Comparison of ENCODE assay signal across 8 cellular contexts in the genomic region with DNA sequence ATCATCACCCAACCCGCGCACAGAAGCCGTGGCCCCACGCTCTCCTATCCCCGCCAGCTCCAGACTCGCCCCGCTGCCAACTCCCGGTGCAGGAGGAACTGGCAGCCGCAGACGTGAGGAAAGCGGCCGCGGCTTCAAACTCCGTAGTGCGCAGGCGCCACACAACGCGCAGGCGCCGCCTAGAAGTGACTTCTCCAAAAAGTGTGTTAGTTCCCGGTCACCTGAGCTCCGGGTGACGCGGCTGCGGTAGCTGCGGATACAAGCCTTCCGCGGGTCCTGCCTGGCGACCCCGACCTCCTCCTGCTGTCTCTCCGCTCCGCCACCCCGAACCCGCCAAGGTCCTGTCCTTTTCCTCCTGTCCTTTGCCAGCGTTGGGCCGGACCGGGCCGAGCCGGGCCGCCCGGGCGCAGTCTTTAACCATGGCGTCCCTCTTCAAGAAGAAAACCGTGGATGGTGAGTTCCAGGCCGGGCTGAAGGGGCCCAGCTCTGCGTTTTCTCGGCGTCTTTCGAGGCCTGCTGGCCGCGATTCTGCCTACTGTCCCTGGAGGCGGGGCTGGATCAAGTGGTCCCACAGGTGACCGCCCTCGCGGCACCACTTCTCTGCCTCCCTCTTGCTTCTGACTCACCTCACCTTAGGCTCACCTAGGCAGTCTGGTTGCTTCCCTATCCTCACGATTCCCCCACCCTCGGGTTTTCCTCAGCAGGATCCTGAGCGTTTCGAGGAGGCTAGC. TPM values are rescaled to one million over a fixed set of nuclear protein-coding genes. Genes with fewer than 3 reads are reported as not detected.
A peak's percentile ranks its signal among the peaks of the same experiment; 100 is the strongest.
DNase-seq lines count a peak whose midpoint lies in the region; ATAC-seq and TF ChIP-seq lines count a peak whose summit lies in the region.

A gene with protein sequence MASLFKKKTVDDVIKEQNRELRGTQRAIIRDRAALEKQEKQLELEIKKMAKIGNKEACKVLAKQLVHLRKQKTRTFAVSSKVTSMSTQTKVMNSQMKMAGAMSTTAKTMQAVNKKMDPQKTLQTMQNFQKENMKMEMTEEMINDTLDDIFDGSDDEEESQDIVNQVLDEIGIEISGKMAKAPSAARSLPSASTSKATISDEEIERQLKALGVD (plus strand): TSS at position 206 of the 731 bp plus-strand sequence. CDS start 214 bp downstream, at position 420.

- H3K4me2 ChIP-seq in GM23338, result peak within 1 kb of the TSS; percentile 78

- WGBS in esophagus squamous epithelium, 2 donors, result 0% methylated on average over 26 to 41 of the region's 59 CpGs

- DNase-seq in Daoy (ENCODE audit: low read depth) (peak; percentile 91), GM23338 (ENCODE audit: low spot score) (peak; percentile 94), Kasumi-1 (lab: John Stamatoyannopoulos, UW) (peak; percentile 89 to 92), RKO (ENCODE audit: low spot score) (peak; percentile 93), activated T-helper 1 cell treated with Interleukin-2 at 50 U/mL for 16 hours (ENCODE audit: low read depth) (peak; percentile 84), esophagus squamous epithelium (lab: John Stamatoyannopoulos, UW) (peak; percentile 58), myocyte (ENCODE audit: low read depth) (peak; percentile 95)
- peak; percentile 82 to 86 for DNase-seq in stimulated activated CD8-positive, alpha-beta memory T cell treated with anti-CD3 and anti-CD28 coated beads, Interleukin-7, amount 100 ng/mL, for 4 hours (ENCODE audit: low read depth in 2 of 2)

- H4K20me1 ChIP-seq in GM23338 (replicated peaks; ENCODE audit: insufficient read depth), result 0 out of 2 replicates have a peak, but pooled peaks cover 8% of the 10 kb centered on the region

- intact Hi-C loops in esophagus squamous epithelium (cut with DNase I), result no loop called here

- H3K27ac ChIP-seq in GM23338 (ENCODE audit: low read depth) (peak within 1 kb of the TSS; percentile 95), esophagus squamous epithelium (peak within 1 kb of the TSS; percentile 92 to 100 (median 98))

- H3K27me3 ChIP-seq in GM23338 (ENCODE audit: insufficient read depth), result no peaks in the 10 kb centered on the region
- peaks cover 0 to 8% (median 0%) of the 10 kb centered on the region in 4 donors for H3K27me3 ChIP-seq in esophagus squamous epithelium

- H3K79me2 ChIP-seq in GM23338 (replicated peaks; ENCODE audit: insufficient read depth), result peaks cover 49% of the 10 kb centered on the region

- peak; percentile 92 for ATAC-seq in GM23338

- H3K9me2 ChIP-seq in GM23338 (ENCODE audit: insufficient read depth), result no peaks in the 10 kb centered on the region

- H3K36me3 ChIP-seq in GM23338 (ENCODE audit: insufficient read depth) (no peaks in the 10 kb centered on the region), esophagus squamous epithelium (no peaks in the 10 kb centered on the region)

- H3K9me3 ChIP-seq in esophagus squamous epithelium, result no peaks in the 10 kb centered on the region

- no peaks in the 10 kb centered on the region for H3F3A ChIP-seq in GM23338 (replicated peaks; ENCODE audit: low read depth)

- peak within 1 kb of the TSS; percentile 99 for H3K27ac Mint-ChIP-seq in GM23338

- TF ChIP-seq CTCF in GM23338 (conservative IDR thresholded peaks at IDR 0.05; ENCODE audit: low read depth in 2 of 2) (no peak), esophagus squamous epithelium (IDR thresholded peaks at IDR 0.05) (peak in 1 of 6 experiments; percentile 11)

- peak within 1 kb of the TSS; percentile 93 for H3K4me3 Mint-ChIP-seq in GM23338

- H3K4me3 ChIP-seq in GM23338, result peak within 1 kb of the TSS; percentile 95
- peak within 1 kb of the TSS; percentile 82 to 99 (median 90) for H3K4me3 ChIP-seq in esophagus squamous epithelium

- H3K4me1 ChIP-seq in GM23338 (ENCODE audit: insufficient read depth), result peaks cover 23% of the 10 kb centered on the region
- peaks cover 0 to 51% (median 8%) of the 10 kb centered on the region in 3 donors for H3K4me1 ChIP-seq in esophagus squamous epithelium

- TF ChIP-seq POLR2A in esophagus squamous epithelium (IDR thresholded peaks at IDR 0.05), result peak in 3 of 4 donors; percentile 58 to 92 (median 79)

- H3K9me3 Mint-ChIP-seq in GM23338, result no peaks in the 10 kb centered on the region

- peaks cover 30% of the 10 kb centered on the region for H3K4me1 Mint-ChIP-seq in GM23338

- peak within 1 kb of the TSS; percentile 95 for H2AFZ ChIP-seq in GM23338

- H3K27me3 Mint-ChIP-seq in GM23338 (ENCODE audit: insufficient read depth, low read depth, poor library complexity), result peaks cover 7% of the 10 kb centered on the region

- no peaks in the 10 kb centered on the region for H3K36me3 Mint-ChIP-seq in GM23338 (ENCODE audit: low read depth)

TF ChIP-seq in GM23338, 12 proteins besides CTCF, POLR2A, EP300 and RAD21:
- TF ChIP-seq CREB1 (CRISPR knock-in tag; IDR thresholded peaks at IDR 0.05; ENCODE audit: low read depth) (peak; percentile 64), POLR2AphosphoS5 (IDR thresholded peaks at IDR 0.05; ENCODE audit: low read depth) (peak; percentile 77; the same call in 1 of the 2 replicates)
- TF ChIP-seq, protein P1, sequence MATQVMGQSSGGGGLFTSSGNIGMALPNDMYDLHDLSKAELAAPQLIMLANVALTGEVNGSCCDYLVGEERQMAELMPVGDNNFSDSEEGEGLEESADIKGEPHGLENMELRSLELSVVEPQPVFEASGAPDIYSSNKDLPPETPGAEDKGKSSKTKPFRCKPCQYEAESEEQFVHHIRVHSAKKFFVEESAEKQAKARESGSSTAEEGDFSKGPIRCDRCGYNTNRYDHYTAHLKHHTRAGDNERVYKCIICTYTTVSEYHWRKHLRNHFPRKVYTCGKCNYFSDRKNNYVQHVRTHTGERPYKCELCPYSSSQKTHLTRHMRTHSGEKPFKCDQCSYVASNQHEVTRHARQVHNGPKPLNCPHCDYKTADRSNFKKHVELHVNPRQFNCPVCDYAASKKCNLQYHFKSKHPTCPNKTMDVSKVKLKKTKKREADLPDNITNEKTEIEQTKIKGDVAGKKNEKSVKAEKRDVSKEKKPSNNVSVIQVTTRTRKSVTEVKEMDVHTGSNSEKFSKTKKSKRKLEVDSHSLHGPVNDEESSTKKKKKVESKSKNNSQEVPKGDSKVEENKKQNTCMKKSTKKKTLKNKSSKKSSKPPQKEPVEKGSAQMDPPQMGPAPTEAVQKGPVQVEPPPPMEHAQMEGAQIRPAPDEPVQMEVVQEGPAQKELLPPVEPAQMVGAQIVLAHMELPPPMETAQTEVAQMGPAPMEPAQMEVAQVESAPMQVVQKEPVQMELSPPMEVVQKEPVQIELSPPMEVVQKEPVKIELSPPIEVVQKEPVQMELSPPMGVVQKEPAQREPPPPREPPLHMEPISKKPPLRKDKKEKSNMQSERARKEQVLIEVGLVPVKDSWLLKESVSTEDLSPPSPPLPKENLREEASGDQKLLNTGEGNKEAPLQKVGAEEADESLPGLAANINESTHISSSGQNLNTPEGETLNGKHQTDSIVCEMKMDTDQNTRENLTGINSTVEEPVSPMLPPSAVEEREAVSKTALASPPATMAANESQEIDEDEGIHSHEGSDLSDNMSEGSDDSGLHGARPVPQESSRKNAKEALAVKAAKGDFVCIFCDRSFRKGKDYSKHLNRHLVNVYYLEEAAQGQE (IDR thresholded peaks at IDR 0.05; ENCODE audit: unreplicated experiment), result no peak

RNA-seq across cellular contexts. Expression of the gene that starts here (rescaled TPM):
- total RNA-seq in Daoy (2014; rRNA removed; shearing (Covaris generic)), result 23.7 and 40.2 TPM in 2 replicates
- 45.1 and 53.7 TPM in 2 replicates for total RNA-seq in GM23338 (2014; rRNA removed; shearing (Covaris generic))
- polyA plus RNA-seq in GM23338 (2016; fragmentation: Nextera tagmentation; extraction: Ambion mirVana), result 112 and 130 TPM in 2 replicates
- total RNA-seq in esophagus squamous epithelium (10 to 100 TPM; 33.5 to 41.6 (median 37.4) TPM), myocyte (33.6 and 37.8 TPM in 2 replicates)
- polyA plus RNA-seq in myocyte (2012), result 25.7 TPM

Comparison
In these comparisons a context has a peak if more than half of its experiments do, and no peak if none do; other contexts are left out.
1. Peak in every context shown above with its lines: DNase-seq, ATAC-seq, H3K4me3 ChIP-seq and H3K27ac ChIP-seq.